In the genomic region with DNA sequence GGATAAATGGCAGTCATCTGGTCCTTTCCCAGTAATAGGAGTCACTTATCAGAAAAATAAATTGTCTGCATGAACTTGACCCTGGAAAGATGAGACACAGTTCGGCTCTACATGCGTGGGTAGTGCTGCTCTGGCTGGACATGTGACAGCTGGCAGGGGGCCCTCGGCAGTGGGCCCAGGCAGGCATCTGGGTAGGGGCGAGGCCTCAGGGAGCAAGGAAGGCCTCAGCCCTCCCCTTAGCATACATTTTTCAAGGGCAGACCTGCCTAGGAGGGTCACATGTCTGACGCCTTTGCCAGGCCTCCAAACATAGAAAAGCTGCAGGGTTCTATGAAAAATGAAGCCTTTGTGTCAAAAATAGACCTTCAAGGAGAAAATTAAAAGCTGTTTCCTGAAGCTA, we compare ENCODE assay signal across 9 cellular contexts. TPM values are rescaled to one million over a fixed set of nuclear protein-coding genes. Genes with fewer than 3 reads are reported as not detected.
DNase-seq lines count a peak whose midpoint lies in the region; ATAC-seq and TF ChIP-seq lines count a peak whose summit lies in the region.
"Had no signal": no experiment of that assay in that cellular context is flagged by ENCODE, and none has a peak within 500 bp of the region (broad histone marks: within the 10 kb centered on the region; RNA-seq: fewer than 3 reads in every experiment).

No MANE protein-coding gene starts in this region.

- no peaks in the 10 kb centered on the region for H3K79me1 ChIP-seq in neuronal stem cell (ENCODE audit: low read depth, low read length)

- no peak overlapping the region for H3K27ac ChIP-seq in neuronal stem cell (replicated peaks; ENCODE audit: low read length)

- TF ChIP-seq CTCF in AG09319 (IDR thresholded peaks at IDR 0.05; ENCODE audit: low read depth, low read length) (no peak), fibroblast of mammary gland (conservative IDR thresholded peaks at IDR 0.05; ENCODE audit: control insufficient read depth, insufficient read depth, low read depth, low read length) (no peak), GM20000 (IDR thresholded peaks at IDR 0.05; ENCODE audit: extremely low read depth, missing control alignments) (no peak)

- peaks cover 0 to 7% of the 10 kb centered on the region in 2 donors for H3K4me1 ChIP-seq in neuronal stem cell (ENCODE audit: control insufficient read depth in 2 of 2, insufficient read depth in 1 of 2, low read depth in 1 of 2, low read length in 2 of 2)

- no peak overlapping the region for H3K23ac ChIP-seq in neuronal stem cell (ENCODE audit: low read depth, low read length, poor library complexity)

- peak overlapping the region; percentile 21 for H3K9ac ChIP-seq in neuronal stem cell (ENCODE audit: low read depth, low read length, poor library complexity)

- H3K27me3 ChIP-seq in neuronal stem cell (ENCODE audit: control insufficient read depth in 3 of 3, insufficient read depth in 3 of 3, low read depth in 1 of 3, low read length in 3 of 3) = no peaks in the 10 kb centered on the region

- H3K4me2 ChIP-seq in neuronal stem cell (ENCODE audit: insufficient read depth, low read length, poor library complexity, severe bottlenecking) = no peak overlapping the region

- no CpG with 5 or more reads among the region's 5 CpGs for WGBS in neuronal stem cell (ENCODE audit: extremely low coverage in 2 of 2, insufficient read length in 2 of 2, insufficient replicate concordance in 1 of 2), 2 donors

- no peak for ATAC-seq in HG03196 (IDR thresholded peaks at IDR 0.05; ENCODE audit: unreplicated experiment)
- no peak for ATAC-seq in HG03139 (IDR thresholded peaks at IDR 0.05; ENCODE audit: unreplicated experiment)
- ATAC-seq: activated CD4-positive, CD25-positive, alpha-beta regulatory T cell treated with anti-CD3 and anti-CD28 coated beads, Interleukin-2, amount 50 U/mL, for 24 hours had no signal

- H3K9me3 ChIP-seq in neuronal stem cell (replicated peaks in 1 of 2; ENCODE audit: control insufficient read depth in 2 of 2, insufficient read depth in 1 of 2, low read depth in 1 of 2, low read length in 2 of 2) = no peaks in the 10 kb centered on the region

- H2AFZ ChIP-seq in neuronal stem cell (ENCODE audit: low read length) = peak overlapping the region; percentile 73

- no peak overlapping the region for H3K18ac ChIP-seq in neuronal stem cell (ENCODE audit: low read length)

- no peak overlapping the region for H3K4me3 ChIP-seq in fibroblast of mammary gland (ENCODE audit: control insufficient read depth, low read depth, low read length)
- no peak overlapping the region for H3K4me3 ChIP-seq in neuronal stem cell (ENCODE audit: low read length in 2 of 2)

- H2BK120ac ChIP-seq in neuronal stem cell (ENCODE audit: low read depth, low read length) = no peak overlapping the region

- H4K91ac ChIP-seq in neuronal stem cell (ENCODE audit: low read depth, low read length, poor library complexity) = no peak overlapping the region

- H2BK15ac ChIP-seq in neuronal stem cell (ENCODE audit: low read length) = no peak overlapping the region

- H3K14ac ChIP-seq in neuronal stem cell (ENCODE audit: low read length) = no peak overlapping the region

- H4K8ac ChIP-seq in neuronal stem cell (ENCODE audit: low read depth, low read length) = no peak overlapping the region

- no peaks in the 10 kb centered on the region for H3K36me3 ChIP-seq in neuronal stem cell (replicated peaks in 1 of 2; ENCODE audit: control insufficient read depth in 2 of 2, insufficient read depth in 2 of 2, low read length in 2 of 2)

- no peak overlapping the region for H2AK5ac ChIP-seq in neuronal stem cell (ENCODE audit: low read depth, low read length)

- DNase-seq in AG09319 (ENCODE audit: extremely low read depth, low read depth) = peak; percentile 60
- DNase-seq in OCI-M1 (lab: John Stamatoyannopoulos, UW) = peak; percentile 55
- DNase-seq in fibroblast of mammary gland (ENCODE audit: low read depth) = peak; percentile 83
- no peak for DNase-seq in neuronal stem cell (ENCODE audit: low spot score)
- no peak for DNase-seq in DMS53 treated with DMSO at 0.1 percent for 48 hours (lab: John Stamatoyannopoulos, UW; ENCODE audit: unreplicated experiment)
- DNase-seq in GM20000 (ENCODE audit: low spot score) = no peak

- no peak overlapping the region for H3K4ac ChIP-seq in neuronal stem cell (ENCODE audit: low read length)

- peak overlapping the region; percentile 48 for H2BK5ac ChIP-seq in neuronal stem cell (ENCODE audit: low read length)

- H2BK12ac ChIP-seq in neuronal stem cell (ENCODE audit: low read length) = no peak overlapping the region

RNA-seq across cellular contexts. Expression of gene ILRUN, which starts 12.8 kb away (rescaled TPM):
- polyA plus RNA-seq in neuronal stem cell (2013, experiment 1 of 2) = 35.6 TPM
- polyA plus RNA-seq in neuronal stem cell (2013, experiment 2 of 2) = 38.0 TPM

RNA-seq across cellular contexts. Expression of gene SNRPC, which starts 47.9 kb away (rescaled TPM):
- 205 TPM for polyA plus RNA-seq in neuronal stem cell (2013, experiment 1 of 2)
- 191 TPM for polyA plus RNA-seq in neuronal stem cell (2013, experiment 2 of 2)

Comparison
In these comparisons a context has a peak if more than half of its experiments do, and no peak if none do; other contexts are left out.
1. DNase-seq: peak in AG09319 (single experiment), OCI-M1 (single experiment) and fibroblast of mammary gland (single experiment); none in neuronal stem cell (single experiment), DMS53 treated with DMSO at 0.1 percent for 48 hours (single experiment) and GM20000 (single experiment).